ENCODE assay signal across 8 cellular contexts in the genomic region with DNA sequence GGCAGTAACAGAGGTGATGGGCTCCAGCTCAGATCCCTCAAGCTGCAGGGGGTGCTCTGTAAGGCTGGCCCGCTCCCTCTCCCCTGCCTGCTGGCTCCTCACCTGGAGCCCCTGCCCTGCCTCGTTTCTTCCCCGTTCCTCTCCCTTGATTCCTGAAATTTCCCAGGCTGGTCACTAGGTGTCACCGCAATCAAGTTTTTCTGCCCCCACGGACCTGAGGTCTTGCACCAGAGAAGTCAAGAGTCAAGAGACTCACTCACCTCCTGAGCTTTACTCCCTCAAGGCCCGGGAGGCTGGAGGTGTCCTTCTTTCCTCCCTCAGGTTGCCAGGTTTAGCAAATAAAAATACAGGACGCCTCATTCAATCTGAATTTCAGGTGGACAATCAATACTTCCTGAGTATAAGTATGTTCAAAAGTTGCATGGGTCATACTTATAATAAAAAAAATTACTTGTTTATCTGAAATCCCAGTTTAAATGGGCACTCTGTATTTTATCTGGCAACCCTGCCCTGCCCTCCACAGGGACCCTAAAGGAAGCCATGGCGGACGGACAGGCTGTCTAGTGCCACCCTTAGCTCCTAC.
DNase-seq lines count a peak whose midpoint lies in the region; ATAC-seq lines count a peak whose summit lies in the region.

No MANE protein-coding gene starts in this region.

- H3K27ac Mint-ChIP-seq in CD8-positive, alpha-beta memory T cell, result peak overlapping the region in 1 of 8 donors; percentile 20

- H3K36me3 ChIP-seq in CD8-positive, alpha-beta memory T cell (ENCODE audit: insufficient read depth, low read length), result no peaks in the 10 kb centered on the region
- no peaks in the 10 kb centered on the region for H3K36me3 ChIP-seq in HAP-1 (replicated peaks)

- peak in 4 of 5 donors; percentile 17 to 55 (median 33) for DNase-seq in CD8-positive, alpha-beta memory T cell
- DNase-seq in HAP-1 (ENCODE audit: low spot score in 2 of 2) (peak; percentile 64 to 66), NOMO-1 (lab: John Stamatoyannopoulos, UW; ENCODE audit: unreplicated experiment in 2 of 2) (peak; percentile 44 to 49), foreskin melanocyte (peak; percentile 32), pons (ENCODE audit: low spot score) (peak; percentile 41)
- DNase-seq in activated T-cell treated with anti-CD3 and anti-CD28 coated beads, Interleukin-2, amount 50 U/mL, for 4 hours, result peak; percentile 17
- no peak for DNase-seq in effector CD8-positive, alpha-beta T cell (lab: John Stamatoyannopoulos, UW)

- no peaks in the 10 kb centered on the region for H3K9me3 Mint-ChIP-seq in CD8-positive, alpha-beta memory T cell
- H3K9me3 Mint-ChIP-seq in activated T-cell treated with anti-CD3 and anti-CD28 coated beads, Interleukin-2, amount 50 U/mL, for 4 hours, result no peaks in the 10 kb centered on the region

- no peak overlapping the region for H3K4me3 Mint-ChIP-seq in CD8-positive, alpha-beta memory T cell
- no peak overlapping the region for H3K4me3 Mint-ChIP-seq in activated T-cell treated with anti-CD3 and anti-CD28 coated beads, Interleukin-2, amount 50 U/mL, for 4 hours

- peak in 1 of 2 donors; percentile 52 for ATAC-seq in activated T-cell treated with anti-CD3 and anti-CD28 coated beads, Interleukin-2, amount 50 U/mL, for 4 hours
- ATAC-seq in HG02610 (IDR thresholded peaks at IDR 0.05; ENCODE audit: unreplicated experiment), result no peak

- H3K27ac ChIP-seq in CD8-positive, alpha-beta memory T cell (ENCODE audit: low read depth, low read length), result no peak overlapping the region

- POLR2A ChIA-PET in CD8-positive, alpha-beta memory T cell (lab: Charles Lee), result interaction anchor here (0.6 kb wide), 1 partner anchor 685 kb away, joined by 3 read pairs; no protein-coding TSS in a partner anchor

- no peaks in the 10 kb centered on the region for H3K9me3 ChIP-seq in CD8-positive, alpha-beta memory T cell (ENCODE audit: low read length)
- H3K9me3 ChIP-seq in HAP-1, result no peaks in the 10 kb centered on the region

- H3K4me3 ChIP-seq in CD8-positive, alpha-beta memory T cell (ENCODE audit: low read length), result no peak overlapping the region
- no peak overlapping the region for H3K4me3 ChIP-seq in HAP-1

- H3K4me1 Mint-ChIP-seq in CD8-positive, alpha-beta memory T cell, result peaks cover 4 to 5% (median 4%) of the 10 kb centered on the region in 3 donors
- no peaks in the 10 kb centered on the region for H3K4me1 Mint-ChIP-seq in activated T-cell treated with anti-CD3 and anti-CD28 coated beads, Interleukin-2, amount 50 U/mL, for 4 hours (ENCODE audit: low read depth)

- H3K4me1 ChIP-seq in CD8-positive, alpha-beta memory T cell (ENCODE audit: insufficient read depth, low read length), result no peaks in the 10 kb centered on the region
- H3K4me1 ChIP-seq in HAP-1, result no peaks in the 10 kb centered on the region

- CTCF ChIA-PET in CD8-positive, alpha-beta memory T cell (lab: Charles Lee), result interaction anchor here (0.6 to 9.5 kb wide), 18 partner anchors 10 to 672 kb away, joined by 3 to 61 read pairs (median 5); no protein-coding TSS in a partner anchor

- no peaks in the 10 kb centered on the region for H3K36me3 Mint-ChIP-seq in CD8-positive, alpha-beta memory T cell
- H3K36me3 Mint-ChIP-seq in activated T-cell treated with anti-CD3 and anti-CD28 coated beads, Interleukin-2, amount 50 U/mL, for 4 hours (ENCODE audit: insufficient read depth), result no peaks in the 10 kb centered on the region

- peaks cover 2 to 5% of the 10 kb centered on the region in 2 donors for H3K27me3 Mint-ChIP-seq in CD8-positive, alpha-beta memory T cell
- peaks cover 4% of the 10 kb centered on the region for H3K27me3 Mint-ChIP-seq in activated T-cell treated with anti-CD3 and anti-CD28 coated beads, Interleukin-2, amount 50 U/mL, for 4 hours (ENCODE audit: low read depth)

- in situ Hi-C loops in HAP-1 (cut with MboI; ENCODE audit: low sequenced_read_pairs), result loop anchor here (10.0 kb wide), 1 partner anchor 111 kb away; no protein-coding TSS in a partner anchor

- H3K27me3 ChIP-seq in CD8-positive, alpha-beta memory T cell (ENCODE audit: insufficient read depth, low read length, poor library complexity, severe bottlenecking), result no peaks in the 10 kb centered on the region
- H3K27me3 ChIP-seq in HAP-1 (ENCODE audit: low read depth), result no peaks in the 10 kb centered on the region
